ENCODE assay signal across 13 cellular contexts in the genomic region with DNA sequence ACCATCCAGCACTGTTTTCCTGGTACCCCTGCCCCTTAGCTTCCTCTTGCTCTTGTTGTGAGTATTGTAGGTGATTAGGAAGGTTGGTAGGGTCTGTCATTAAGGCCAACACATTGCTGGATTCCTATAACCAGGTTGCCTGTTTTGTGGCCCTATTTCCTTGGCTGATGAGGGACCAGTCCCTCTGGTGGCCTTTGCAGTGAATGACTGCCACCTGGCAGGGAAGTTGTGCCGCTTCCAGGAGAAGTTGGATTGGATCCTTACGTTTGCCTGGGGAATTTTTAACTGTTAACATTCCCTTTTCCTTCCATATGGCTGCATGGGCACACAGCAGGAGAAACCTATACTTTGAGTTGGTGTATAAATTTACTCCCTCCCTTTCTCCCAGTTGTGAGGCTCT. TPM values are rescaled to one million over a fixed set of nuclear protein-coding genes. Genes with fewer than 3 reads are reported as not detected.
A peak's percentile ranks its signal among the peaks of the same experiment; 100 is the strongest.
DNase-seq lines count a peak whose midpoint lies in the region; ATAC-seq and TF ChIP-seq lines count a peak whose summit lies in the region.
"Had no signal": no experiment of that assay in that cellular context is flagged by ENCODE, and none has a peak within 500 bp of the region (broad histone marks: within the 10 kb centered on the region; RNA-seq: fewer than 3 reads in every experiment).

No MANE protein-coding gene starts in this region.

- in situ Hi-C loops in transverse colon (cut with MboI; ENCODE audit: low pct_ligation_motif_present in 1 of 4, low pct_unique_long_range_greater_than_20kb in 1 of 4, low sequenced_read_pairs in 3 of 4), result no loop called here

- no peak overlapping the region for H3K4me2 ChIP-seq in PC-9

- H3K4me1 Mint-ChIP-seq in MCF 10A (ENCODE audit: insufficient read depth, unreplicated experiment), result no peaks in the 10 kb centered on the region
- H3K4me1 Mint-ChIP-seq: activated CD4-positive, alpha-beta T cell treated with anti-CD3 and anti-CD28 coated beads, Interleukin-2, amount 10 ng/mL, durations not matched to agents 7 days and 5 days had no signal

- no peak overlapping the region for H3K27ac ChIP-seq in breast epithelium
- no peak overlapping the region for H3K27ac ChIP-seq in PC-9
- no peak overlapping the region for H3K27ac ChIP-seq in transverse colon
- no peak overlapping the region for H3K27ac ChIP-seq in lower lobe of right lung
- H3K27ac ChIP-seq: RWPE1 had no signal

- POLR2A ChIA-PET in MCF 10A (lab: Yijun Ruan, JAX) (no interaction called here), PC-9 (lab: Charles Lee; ENCODE audit: unreplicated experiment) (no interaction called here)

- H3K9me3 ChIP-seq in breast epithelium (no peaks in the 10 kb centered on the region), PC-9 (ENCODE audit: insufficient read depth, low read depth) (no peaks in the 10 kb centered on the region), transverse colon (no peaks in the 10 kb centered on the region), lower lobe of right lung (no peaks in the 10 kb centered on the region)

- ATAC-seq in lower lobe of right lung, result no peak

- intact Hi-C loops in MCF 10A (cut with micrococcal nuclease), result no loop called here
- intact Hi-C loops in breast epithelium (cut with DNase I; ENCODE audit: low total_unique reads), result no loop called here
- intact Hi-C loops in PC-9 (cut with micrococcal nuclease; ENCODE audit: unreplicated experiment), result no loop called here
- intact Hi-C loops in transverse colon (cut with DNase I; ENCODE audit: low total_unique reads), result no loop called here
- intact Hi-C loops in lower lobe of right lung (cut with DNase I), result no loop called here

- no peaks in the 10 kb centered on the region for H3K27me3 Mint-ChIP-seq in MCF 10A (ENCODE audit: insufficient read depth, unreplicated experiment)
- H3K27me3 Mint-ChIP-seq: activated CD4-positive, alpha-beta T cell treated with anti-CD3 and anti-CD28 coated beads, Interleukin-2, amount 10 ng/mL, durations not matched to agents 7 days and 5 days had no signal

- H3K36me3 Mint-ChIP-seq in MCF 10A (ENCODE audit: insufficient read depth, unreplicated experiment), result peaks cover 43% of the 10 kb centered on the region

- CTCF ChIA-PET in MCF 10A (lab: Yijun Ruan, JAX), result interaction anchor here (0.6 to 1.1 kb wide), 3 partner anchors 16 to 456 kb away, joined by 3 to 4 read pairs (median 3); no protein-coding TSS in a partner anchor
- CTCF ChIA-PET in PC-9 (lab: Charles Lee), result no interaction called here

- H4K20me1 ChIP-seq in PC-9 (ENCODE audit: insufficient read depth), result no peaks in the 10 kb centered on the region

- no peak for TF ChIP-seq EP300 in transverse colon (IDR thresholded peaks at IDR 0.05; ENCODE audit: low read depth)

- H3K4me3 Mint-ChIP-seq in MCF 10A (ENCODE audit: unreplicated experiment), result no peak overlapping the region
- H3K4me3 Mint-ChIP-seq: activated CD4-positive, alpha-beta T cell treated with anti-CD3 and anti-CD28 coated beads, Interleukin-2, amount 10 ng/mL, durations not matched to agents 7 days and 5 days had no signal

- no peak for TF ChIP-seq POLR2A in breast epithelium (IDR thresholded peaks at IDR 0.05)
- no peak for TF ChIP-seq POLR2A in transverse colon (IDR thresholded peaks at IDR 0.05)

- H2AFZ ChIP-seq in PC-9, result no peak overlapping the region

- no peaks in the 10 kb centered on the region for H3K27me3 ChIP-seq in breast epithelium
- H3K27me3 ChIP-seq in PC-9 (ENCODE audit: insufficient read depth, low read depth), result no peaks in the 10 kb centered on the region
- no peaks in the 10 kb centered on the region for H3K27me3 ChIP-seq in transverse colon
- H3K27me3 ChIP-seq in lower lobe of right lung (ENCODE audit: low read depth), result no peaks in the 10 kb centered on the region

- WGBS in transverse colon (ENCODE audit: low coverage in 1 of 2), 2 donors, result 33% methylated on average over 2 of the region's 2 CpGs; no CpG with 5 or more reads in 1 of the 2 donors

- no peaks in the 10 kb centered on the region for H3K4me1 ChIP-seq in breast epithelium
- H3K4me1 ChIP-seq in PC-9 (replicated peaks; ENCODE audit: insufficient read depth), result no peaks in the 10 kb centered on the region
- H3K4me1 ChIP-seq in transverse colon, result peaks cover 0 to 10% (median 7%) of the 10 kb centered on the region in 4 donors
- no peaks in the 10 kb centered on the region for H3K4me1 ChIP-seq in lower lobe of right lung

- no peaks in the 10 kb centered on the region for H3F3A ChIP-seq in PC-9 (ENCODE audit: insufficient read depth, low read depth)

- no TSS peak for BruUV-seq in MCF 10A (replicated peaks; lab: Mats Ljungman, UMichigan)
- no TSS peak for BruUV-seq in PC-9 (replicated peaks; lab: Mats Ljungman, UMichigan)

- H3K4me3 ChIP-seq in breast epithelium (no peak overlapping the region), PC-9 (no peak overlapping the region), fibroblast of villous mesenchyme (ENCODE audit: low read depth, low read length) (no peak overlapping the region), transverse colon (no peak overlapping the region), lower lobe of right lung (no peak overlapping the region)

- DNase-seq in MCF 10A (ENCODE audit: unreplicated experiment) (peak; percentile 4), breast epithelium (ENCODE audit: low spot score in 2 of 2) (no peak), PC-9 (no peak), fibroblast of villous mesenchyme (ENCODE audit: low read depth) (no peak), transverse colon (peak; percentile 25), lower lobe of right lung (no peak), NAMALWA (ENCODE audit: low spot score) (no peak)
- no peak for DNase-seq in stimulated activated CD4-positive, alpha-beta T cell treated with anti-CD3 and anti-CD28 coated beads, Interleukin-2, amount 100 ng/mL, for 48 hours
- DNase-seq: activated CD4-positive, alpha-beta T cell treated with anti-CD3 and anti-CD28 coated beads, Interleukin-2, amount 10 ng/mL, durations not matched to agents 7 days and 5 days; activated naive CD4-positive, alpha-beta T cell treated with anti-CD3 and anti-CD28 coated beads, Interleukin-2, amount 50 U/mL, for 16 hours; NCI-H1436; posterior cingulate gyrus had no signal

- H3K36me3 ChIP-seq in breast epithelium, result peaks cover 12% of the 10 kb centered on the region
- 0 out of 2 replicates have a peak, but pooled peaks cover 2% of the 10 kb centered on the region for H3K36me3 ChIP-seq in PC-9 (ENCODE audit: low read depth)
- peaks cover 0 to 15% (median 3%) of the 10 kb centered on the region in 4 donors for H3K36me3 ChIP-seq in transverse colon
- H3K36me3 ChIP-seq in lower lobe of right lung, result peaks cover 75% of the 10 kb centered on the region

- H3K9me3 Mint-ChIP-seq in MCF 10A (ENCODE audit: unreplicated experiment), result no peaks in the 10 kb centered on the region
- H3K9me3 Mint-ChIP-seq: activated CD4-positive, alpha-beta T cell treated with anti-CD3 and anti-CD28 coated beads, Interleukin-2, amount 10 ng/mL, durations not matched to agents 7 days and 5 days had no signal

- H3K9me2 ChIP-seq in PC-9 (ENCODE audit: insufficient read depth), result no peaks in the 10 kb centered on the region

- TF ChIP-seq CTCF in MCF 10A (IDR thresholded peaks at IDR 0.05; ENCODE audit: unreplicated experiment) (peak; percentile 16), breast epithelium (IDR thresholded peaks at IDR 0.05) (no peak), PC-9 (conservative IDR thresholded peaks at IDR 0.05) (peak; percentile 47), fibroblast of villous mesenchyme (IDR thresholded peaks at IDR 0.05; ENCODE audit: insufficient read depth, low read depth, low read length) (peak; percentile 37), transverse colon (IDR thresholded peaks at IDR 0.05) (peak; percentile 28 to 49 (median 41)), lower lobe of right lung (IDR thresholded peaks at IDR 0.05) (no peak)

- H3K79me2 ChIP-seq in PC-9 (ENCODE audit: low read depth), result no peaks in the 10 kb centered on the region

- H3K27ac Mint-ChIP-seq in MCF 10A (ENCODE audit: low read depth, unreplicated experiment), result no peak overlapping the region
- H3K27ac Mint-ChIP-seq: activated CD4-positive, alpha-beta T cell treated with anti-CD3 and anti-CD28 coated beads, Interleukin-2, amount 10 ng/mL, durations not matched to agents 7 days and 5 days had no signal

RNA-seq across cellular contexts. Expression of a gene that starts 32.4 kb away (rescaled TPM):
- 28.1 and 36.3 TPM in 2 replicates for total RNA-seq in MCF 10A (2022)
- total RNA-seq in breast epithelium, result 10 to 100 TPM; 26.9 to 38.3 (median 30.4) TPM
- total RNA-seq in PC-9 (2021), result 67.1 and 113 TPM in 2 replicates
- total RNA-seq in fibroblast of villous mesenchyme, result 25.4 and 30.2 TPM in 2 replicates
- 10 to 100 TPM; 23.5 to 53.7 (median 43.6) TPM for total RNA-seq in transverse colon
- 35.7 TPM for total RNA-seq in lower lobe of right lung

Comparison
In these comparisons a context has a peak if more than half of its experiments do, and no peak if none do; other contexts are left out.
1. DNase-seq: peak in MCF 10A (single experiment) and transverse colon (single experiment); none in breast epithelium (0 of 2), PC-9 (0 of 2), fibroblast of villous mesenchyme (single experiment), lower lobe of right lung (single experiment), stimulated activated CD4-positive, alpha-beta T cell treated with anti-CD3 and anti-CD28 coated beads, Interleukin-2, amount 100 ng/mL, for 48 hours (0 of 2) and NAMALWA (single experiment).
2. CTCF ChIP-seq: peak in MCF 10A (single experiment), PC-9 (single experiment), fibroblast of villous mesenchyme (single experiment) and transverse colon (5 of 5); none in breast epithelium (0 of 3) and lower lobe of right lung (single experiment).